9 cellular contexts compared by ENCODE assay signal in genomic region chr3:66450389-66451022, GRCh38. TPM values are rescaled to one million over a fixed set of nuclear protein-coding genes. Genes with fewer than 3 reads are reported as not detected.
DNase-seq lines count a peak whose midpoint lies in the region; TF ChIP-seq lines count a peak whose summit lies in the region.
"Had no signal": no experiment of that assay in that cellular context is flagged by ENCODE, and none has a peak within 500 bp of the region (broad histone marks: within the 10 kb centered on the region; RNA-seq: fewer than 3 reads in every experiment).

No MANE protein-coding gene starts in this region.

- peak overlapping the region; percentile 49 for H3K27ac ChIP-seq in caudate nucleus (ENCODE audit: low read depth, low read length)
- H3K27ac ChIP-seq in layer of hippocampus (ENCODE audit: low read depth, low read length): peak overlapping the region; percentile 2
- H3K27ac ChIP-seq in testis: peak overlapping the region; percentile 0 to 68

- no peaks in the 10 kb centered on the region for H3K9me3 ChIP-seq in testis

- no peak for TF ChIP-seq CTCF in testis (IDR thresholded peaks at IDR 0.05)

- H3K36me3 ChIP-seq in testis (ENCODE audit: low read depth, missing control alignments): no peaks in the 10 kb centered on the region

- WGBS in testis, 2 donors: 40 to 41% methylated on average over 4 of the region's 4 CpGs

- H3K27me3 ChIP-seq in layer of hippocampus (ENCODE audit: control insufficient read depth, insufficient read depth, low read length) (no peaks in the 10 kb centered on the region), testis (no peaks in the 10 kb centered on the region)

- peak; percentile 49 for DNase-seq in M059J (ENCODE audit: low read depth)
- peak in 26 of 61 donors; percentile 7 to 74 (median 26) for DNase-seq in caudate nucleus (lab: John Stamatoyannopoulos, UW)
- peak; percentile 78 for DNase-seq in testis
- DNase-seq in GM19240 (ENCODE audit: insufficient read length, low spot score): no peak
- DNase-seq in NCI-H510A treated with DMSO at 0.1 percent for 48 hours (lab: John Stamatoyannopoulos, UW): no peak
- DNase-seq in T-helper 9 cell: no peak
- DNase-seq in COLO668 (lab: John Stamatoyannopoulos, UW; ENCODE audit: unreplicated experiment): no peak
- DNase-seq: stimulated activated CD4-positive, alpha-beta T cell treated with anti-CD3 and anti-CD28 coated beads, Interleukin-4, amount 100 ng/mL, for 24 hours had no signal

- intact Hi-C loops in testis (cut with DNase I; ENCODE audit: low total_unique reads): no loop called here

- H3K4me1 ChIP-seq in testis: peaks cover 40% of the 10 kb centered on the region

- TF ChIP-seq POLR2A in testis (IDR thresholded peaks at IDR 0.05): no peak

- H3K4me3 ChIP-seq in testis: no peak overlapping the region

RNA-seq across cellular contexts. Expression of gene LRIG1, which starts 50.3 kb away (rescaled TPM):
- total RNA-seq in M059J (2014; rRNA removed; shearing (Covaris generic)): 4.8 and 10.0 TPM in 2 replicates
- total RNA-seq in testis: 100 to 1,000 TPM in 1 of 2 donors, 10 to 100 TPM in 1; 77.9 to 107 TPM
- polyA plus RNA-seq in testis (ENCODE audit: insufficient read depth, low read depth, low replicate concordance): 62.7 TPM

Comparison
In these comparisons a context has a peak if more than half of its experiments do, and no peak if none do; other contexts are left out.
1. DNase-seq: peak in M059J (single experiment) and testis (single experiment); none in GM19240 (single experiment), NCI-H510A treated with DMSO at 0.1 percent for 48 hours (single experiment), T-helper 9 cell (single experiment) and COLO668 (single experiment).
2. Peak in every context shown above with its lines, with median percentiles within 50 percentile points of each other: H3K27ac ChIP-seq.